In genomic region chr11:76426660-76427059, GRCh38 we compare ENCODE assay signal across 27 cellular contexts.
"Had no signal": no experiment of that assay in that cellular context is flagged by ENCODE, and none has a peak within 500 bp of the region (broad histone marks: within the 10 kb centered on the region; RNA-seq: fewer than 3 reads in every experiment).

No MANE protein-coding gene starts in this region.

- H3K9me3 ChIP-seq: stomach, suprapubic skin, testis, thoracic aorta, thyroid gland, tibial artery, tibial nerve, transverse colon, upper lobe of left lung, upper lobe of right lung, uterus, vagina had no signal

- FAIRE-seq: urothelium cell line had no signal

- H3K27me3 ChIP-seq: stomach, suprapubic skin, testis, thyroid gland, tibial nerve, transverse colon, upper lobe of left lung, upper lobe of right lung, uterus, vagina had no signal

- ATAC-seq: stimulated activated effector memory CD8-positive, alpha-beta T cell treated with anti-CD3 and anti-CD28 coated beads, Interleukin-12 subunit alpha, Interleukin-12 subunit beta, amount 100 ng/mL, for 72 hours; stimulated activated memory B cell treated with anti-CD40 and anti-IgM and Interleukin-4, amounts not matched to agents 10 μg/mL and 1 μg/mL and 100 μg/mL, for 72 hours; stimulated activated naive B cell treated with anti-CD40 and anti-IgM and Interleukin-4, amounts not matched to agents 10 μg/mL and 1 μg/mL and 100 μg/mL, for 72 hours; stimulated activated naive CD8-positive, alpha-beta T cell treated with anti-CD3 and anti-CD28 coated beads, Interleukin-15, amount 100 ng/mL, for 72 hours; stimulated activated naive CD8-positive, alpha-beta T cell treated with anti-CD3 and anti-CD28 coated beads, Interleukin-15, Interleukin-2, amounts not matched to agents 100 U/mL and 50 U/mL, for 24 hours; upper lobe of right lung had no signal

- DNase-seq: stimulated activated CD4-positive, alpha-beta T cell treated with anti-CD3 and anti-CD28 coated beads, Interleukin-2, amount 100 ng/mL, for 48 hours; stimulated activated CD4-positive, alpha-beta T cell treated with anti-CD3 and anti-CD28 coated beads, Interleukin-4, amount 100 ng/mL, for 1 hour; stimulated activated CD4-positive, alpha-beta T cell treated with anti-CD3 and anti-CD28 coated beads, Interleukin-4, amount 100 ng/mL, for 24 hours; stimulated activated CD4-positive, alpha-beta T cell treated with anti-CD3 and anti-CD28 coated beads, Interleukin-4, amount 100 ng/mL, for 4 hours; stimulated activated CD8-positive, alpha-beta memory T cell treated with anti-CD3 and anti-CD28 coated beads, Interleukin-4, amount 100 ng/mL, for 48 hours; stimulated activated naive B cell treated with anti-CD40 and anti-IgM and Interleukin-4, amounts not matched to agents 10 μg/mL and 1 μg/mL and 100 μg/mL, for 72 hours; stimulated activated naive CD4-positive, alpha-beta T cell; stimulated activated naive CD4-positive, alpha-beta T cell treated with Interleukin-2 at 50 U/mL for 16 hours; stimulated activated naive CD8-positive, alpha-beta T cell treated with anti-CD3 and anti-CD28 coated beads, Interleukin-15, amount 100 ng/mL, for 72 hours; stimulated activated naive CD8-positive, alpha-beta T cell treated with anti-CD3 and anti-CD28 coated beads, Interleukin-15, Interleukin-2, amounts not matched to agents 100 U/mL and 50 U/mL, for 24 hours; stomach; substantia nigra; testis; thyroid gland; tibial artery; transverse colon; trophoblast cell; upper lobe of left lung; upper lobe of right lung; uterus had no signal

- H3K36me3 ChIP-seq: stomach, suprapubic skin, thoracic aorta, thyroid gland, tibial artery, tibial nerve, transverse colon, upper lobe of left lung, upper lobe of right lung, uterus, vagina had no signal

- H3K4me1 ChIP-seq: stomach, suprapubic skin, testis, thyroid gland, tibial artery, transverse colon, upper lobe of left lung, upper lobe of right lung, uterus, vagina had no signal

- H3K4me3 ChIP-seq: stomach, suprapubic skin, testis, thoracic aorta, thyroid gland, tibial artery, tibial nerve, transverse colon, upper lobe of left lung, upper lobe of right lung, uterus, vagina had no signal

- H3K27ac ChIP-seq: stomach, suprapubic skin, testis, thoracic aorta, thyroid gland, tibial artery, tibial nerve, transverse colon, upper lobe of left lung, upper lobe of right lung, uterus, vagina had no signal
